Comparison of ENCODE assay signal across 1 cellular context in genomic region chr21:41168391-41169257, GRCh38.
TF ChIP-seq lines count a peak whose summit lies in the region.

No MANE protein-coding gene starts in this region.

TF ChIP-seq in HCT116, 20 proteins besides CTCF, POLR2A, EP300 and RAD21 (continued from another document):
- TF ChIP-seq, protein P1, sequence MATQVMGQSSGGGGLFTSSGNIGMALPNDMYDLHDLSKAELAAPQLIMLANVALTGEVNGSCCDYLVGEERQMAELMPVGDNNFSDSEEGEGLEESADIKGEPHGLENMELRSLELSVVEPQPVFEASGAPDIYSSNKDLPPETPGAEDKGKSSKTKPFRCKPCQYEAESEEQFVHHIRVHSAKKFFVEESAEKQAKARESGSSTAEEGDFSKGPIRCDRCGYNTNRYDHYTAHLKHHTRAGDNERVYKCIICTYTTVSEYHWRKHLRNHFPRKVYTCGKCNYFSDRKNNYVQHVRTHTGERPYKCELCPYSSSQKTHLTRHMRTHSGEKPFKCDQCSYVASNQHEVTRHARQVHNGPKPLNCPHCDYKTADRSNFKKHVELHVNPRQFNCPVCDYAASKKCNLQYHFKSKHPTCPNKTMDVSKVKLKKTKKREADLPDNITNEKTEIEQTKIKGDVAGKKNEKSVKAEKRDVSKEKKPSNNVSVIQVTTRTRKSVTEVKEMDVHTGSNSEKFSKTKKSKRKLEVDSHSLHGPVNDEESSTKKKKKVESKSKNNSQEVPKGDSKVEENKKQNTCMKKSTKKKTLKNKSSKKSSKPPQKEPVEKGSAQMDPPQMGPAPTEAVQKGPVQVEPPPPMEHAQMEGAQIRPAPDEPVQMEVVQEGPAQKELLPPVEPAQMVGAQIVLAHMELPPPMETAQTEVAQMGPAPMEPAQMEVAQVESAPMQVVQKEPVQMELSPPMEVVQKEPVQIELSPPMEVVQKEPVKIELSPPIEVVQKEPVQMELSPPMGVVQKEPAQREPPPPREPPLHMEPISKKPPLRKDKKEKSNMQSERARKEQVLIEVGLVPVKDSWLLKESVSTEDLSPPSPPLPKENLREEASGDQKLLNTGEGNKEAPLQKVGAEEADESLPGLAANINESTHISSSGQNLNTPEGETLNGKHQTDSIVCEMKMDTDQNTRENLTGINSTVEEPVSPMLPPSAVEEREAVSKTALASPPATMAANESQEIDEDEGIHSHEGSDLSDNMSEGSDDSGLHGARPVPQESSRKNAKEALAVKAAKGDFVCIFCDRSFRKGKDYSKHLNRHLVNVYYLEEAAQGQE (IDR thresholded peaks at IDR 0.05; ENCODE audit: low read depth) = no peak
- TF ChIP-seq ZFX (IDR thresholded peaks at IDR 0.05) (no peak), EZH2phosphoT487 (IDR thresholded peaks at IDR 0.05; ENCODE audit: borderline replicate concordance) (no peak), ZNF274 (IDR thresholded peaks at IDR 0.05; ENCODE audit: low read depth, low read length) (no peak), ELF1 (IDR thresholded peaks at IDR 0.05; ENCODE audit: borderline replicate concordance, low read depth) (no peak), POLR2AphosphoS5 (IDR thresholded peaks at IDR 0.05; ENCODE audit: low read depth, low read length) (no peak), FOSL1 (IDR thresholded peaks at IDR 0.05; ENCODE audit: low read depth) (no peak), JUND (IDR thresholded peaks at IDR 0.05) (no peak)
